Comparison of ENCODE assay signal across 14 cellular contexts in the genomic region with DNA sequence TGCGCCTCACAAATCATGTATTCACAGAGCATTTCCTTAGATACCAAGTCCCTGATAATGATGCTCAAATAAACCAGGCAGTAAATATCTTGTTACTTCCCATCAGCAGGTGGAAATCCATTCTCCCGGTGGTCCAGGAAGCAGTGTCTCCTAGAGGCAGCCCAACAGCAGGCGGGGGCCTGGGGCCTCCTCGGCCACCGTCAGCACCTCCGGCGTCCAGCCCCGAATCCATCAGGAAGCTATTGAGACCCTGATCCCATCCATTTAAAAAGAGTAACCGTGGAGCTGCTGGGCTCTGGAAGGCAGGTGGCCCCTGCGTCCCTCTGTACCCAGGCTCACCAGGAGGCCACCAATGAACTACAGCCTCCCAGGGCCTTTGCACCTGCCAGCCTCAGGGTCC. TPM values are rescaled to one million over a fixed set of nuclear protein-coding genes. Genes with fewer than 3 reads are reported as not detected.
DNase-seq lines count a peak whose midpoint lies in the region; ATAC-seq and TF ChIP-seq lines count a peak whose summit lies in the region.
"Had no signal": no experiment of that assay in that cellular context is flagged by ENCODE, and none has a peak within 500 bp of the region (broad histone marks: within the 10 kb centered on the region; RNA-seq: fewer than 3 reads in every experiment).

No MANE protein-coding gene starts in this region.

- DNase-seq in mesothelial cell of epicardium (ENCODE audit: low spot score in 2 of 2, unreplicated experiment in 2 of 2): no peak
- no peak for DNase-seq in naive thymus-derived CD8-positive, alpha-beta T cell
- DNase-seq in NCI-H2171 (lab: John Stamatoyannopoulos, UW): no peak
- DNase-seq: BE2C; Caco-2; CD8-positive, alpha-beta memory T cell; HFFc6 had no signal

- H3K4me1 Mint-ChIP-seq in brain: peaks cover 80% of the 10 kb centered on the region
- peaks cover 18% of the 10 kb centered on the region for H3K4me1 Mint-ChIP-seq in mesothelial cell of epicardium
- peaks cover 0 to 4% (median 0%) of the 10 kb centered on the region in 4 donors for H3K4me1 Mint-ChIP-seq in naive thymus-derived CD8-positive, alpha-beta T cell
- H3K4me1 Mint-ChIP-seq: CD8-positive, alpha-beta memory T cell had no signal

- H3K4me3 ChIP-seq in HEK293 (ENCODE audit: low read depth, low read length): no peak overlapping the region
- H3K4me3 ChIP-seq: A549, GM23338, HAP-1 had no signal

- CTCF ChIA-PET in HEK293 (lab: Yijun Ruan, JAX): no interaction called here

- no peaks in the 10 kb centered on the region for H3K9me3 ChIP-seq in HEK293 (ENCODE audit: control insufficient read depth, insufficient read depth, low read depth, low read length)
- H3K9me3 ChIP-seq: A549, BE2C, Caco-2, HAP-1 had no signal

- H3K27ac Mint-ChIP-seq in brain (peak overlapping the region in 3 of 5 experiments; percentile 32 to 84 (median 55)), mesothelial cell of epicardium (peak overlapping the region; percentile 13)
- peak overlapping the region in 1 of 10 donors; percentile 27 for H3K27ac Mint-ChIP-seq in naive thymus-derived CD8-positive, alpha-beta T cell
- H3K27ac Mint-ChIP-seq: CD8-positive, alpha-beta memory T cell; HFFc6 had no signal

- no peak for TF ChIP-seq CTCF in HEK293 (tag by site-specific recombination; IDR thresholded peaks at IDR 0.05)
- no peak for TF ChIP-seq CTCF in brain (conservative IDR thresholded peaks at IDR 0.05)
- TF ChIP-seq CTCF in mesothelial cell of epicardium (IDR thresholded peaks at IDR 0.05; ENCODE audit: unreplicated experiment): no peak

- H3K4me3 Mint-ChIP-seq in brain (no peak overlapping the region), mesothelial cell of epicardium (no peak overlapping the region)
- H3K4me3 Mint-ChIP-seq in naive thymus-derived CD8-positive, alpha-beta T cell: no peak overlapping the region
- H3K4me3 Mint-ChIP-seq: CD8-positive, alpha-beta memory T cell; GM23338; HFFc6 had no signal

- POLR2A ChIA-PET in HEK293 (lab: Yijun Ruan, JAX): no interaction called here
- POLR2A ChIA-PET in naive thymus-derived CD8-positive, alpha-beta T cell (lab: Charles Lee): no interaction called here

- H3K36me3 Mint-ChIP-seq in brain (peaks cover 31% of the 10 kb centered on the region), mesothelial cell of epicardium (peaks cover 14% of the 10 kb centered on the region)
- no peaks in the 10 kb centered on the region for H3K36me3 Mint-ChIP-seq in naive thymus-derived CD8-positive, alpha-beta T cell
- H3K36me3 Mint-ChIP-seq: CD8-positive, alpha-beta memory T cell had no signal

- H3K4me1 ChIP-seq in HEK293 (ENCODE audit: control insufficient read depth, insufficient read depth, low read length): no peaks in the 10 kb centered on the region
- H3K4me1 ChIP-seq: HAP-1 had no signal

- H3K9me3 Mint-ChIP-seq in brain (peaks cover 0 to 5% (median 0%) of the 10 kb centered on the region in 5 experiments), mesothelial cell of epicardium (peaks cover 5% of the 10 kb centered on the region)
- H3K9me3 Mint-ChIP-seq in naive thymus-derived CD8-positive, alpha-beta T cell: no peaks in the 10 kb centered on the region
- H3K9me3 Mint-ChIP-seq: CD8-positive, alpha-beta memory T cell; HFFc6 had no signal

- no peaks in the 10 kb centered on the region for H3K27me3 Mint-ChIP-seq in brain
- H3K27me3 Mint-ChIP-seq in mesothelial cell of epicardium (ENCODE audit: low read depth): no peaks in the 10 kb centered on the region
- no peaks in the 10 kb centered on the region for H3K27me3 Mint-ChIP-seq in naive thymus-derived CD8-positive, alpha-beta T cell
- H3K27me3 Mint-ChIP-seq: CD8-positive, alpha-beta memory T cell had no signal

- no peak overlapping the region for H3K27ac ChIP-seq in HEK293 (ENCODE audit: extremely low read depth, low read depth, low read length)
- H3K27ac ChIP-seq: A549, HL-60 had no signal

- H3K36me3 ChIP-seq in HEK293 (ENCODE audit: control insufficient read depth in 2 of 2, insufficient read depth in 1 of 2, low read length in 2 of 2): peaks cover 0 to 7% of the 10 kb centered on the region in 2 experiments; a peak in 2 of 3 replicates

- no peak for ATAC-seq in naive thymus-derived CD8-positive, alpha-beta T cell
- no peak for ATAC-seq in GM21528 (IDR thresholded peaks at IDR 0.05; ENCODE audit: low FRiP score, unreplicated experiment)
- ATAC-seq: A549, GM23338 had no signal

TF ChIP-seq in HEK293, 187 proteins besides CTCF, POLR2A, EP300 and RAD21:
- TF ChIP-seq ZNF341 (tag by site-specific recombination; IDR thresholded peaks at IDR 0.05; ENCODE audit: low read depth): no peak
- TF ChIP-seq, protein P1, sequence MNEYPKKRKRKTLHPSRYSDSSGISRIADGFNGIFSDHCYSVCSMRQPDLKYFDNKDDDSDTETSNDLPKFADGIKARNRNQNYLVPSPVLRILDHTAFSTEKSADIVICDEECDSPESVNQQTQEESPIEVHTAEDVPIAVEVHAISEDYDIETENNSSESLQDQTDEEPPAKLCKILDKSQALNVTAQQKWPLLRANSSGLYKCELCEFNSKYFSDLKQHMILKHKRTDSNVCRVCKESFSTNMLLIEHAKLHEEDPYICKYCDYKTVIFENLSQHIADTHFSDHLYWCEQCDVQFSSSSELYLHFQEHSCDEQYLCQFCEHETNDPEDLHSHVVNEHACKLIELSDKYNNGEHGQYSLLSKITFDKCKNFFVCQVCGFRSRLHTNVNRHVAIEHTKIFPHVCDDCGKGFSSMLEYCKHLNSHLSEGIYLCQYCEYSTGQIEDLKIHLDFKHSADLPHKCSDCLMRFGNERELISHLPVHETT (tag by site-specific recombination; IDR thresholded peaks at IDR 0.05): no peak
- TF ChIP-seq ZNF335 (tag by site-specific recombination; conservative IDR thresholded peaks at IDR 0.05): no peak
- no peak for TF ChIP-seq ZNF521 (tag by site-specific recombination; IDR thresholded peaks at IDR 0.05)
- TF ChIP-seq, protein P2, sequence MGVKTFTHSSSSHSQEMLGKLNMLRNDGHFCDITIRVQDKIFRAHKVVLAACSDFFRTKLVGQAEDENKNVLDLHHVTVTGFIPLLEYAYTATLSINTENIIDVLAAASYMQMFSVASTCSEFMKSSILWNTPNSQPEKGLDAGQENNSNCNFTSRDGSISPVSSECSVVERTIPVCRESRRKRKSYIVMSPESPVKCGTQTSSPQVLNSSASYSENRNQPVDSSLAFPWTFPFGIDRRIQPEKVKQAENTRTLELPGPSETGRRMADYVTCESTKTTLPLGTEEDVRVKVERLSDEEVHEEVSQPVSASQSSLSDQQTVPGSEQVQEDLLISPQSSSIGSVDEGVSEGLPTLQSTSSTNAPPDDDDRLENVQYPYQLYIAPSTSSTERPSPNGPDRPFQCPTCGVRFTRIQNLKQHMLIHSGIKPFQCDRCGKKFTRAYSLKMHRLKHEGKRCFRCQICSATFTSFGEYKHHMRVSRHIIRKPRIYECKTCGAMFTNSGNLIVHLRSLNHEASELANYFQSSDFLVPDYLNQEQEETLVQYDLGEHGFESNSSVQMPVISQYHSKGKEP (tag by site-specific recombination; IDR thresholded peaks at IDR 0.05): no peak
- TF ChIP-seq, protein P3, sequence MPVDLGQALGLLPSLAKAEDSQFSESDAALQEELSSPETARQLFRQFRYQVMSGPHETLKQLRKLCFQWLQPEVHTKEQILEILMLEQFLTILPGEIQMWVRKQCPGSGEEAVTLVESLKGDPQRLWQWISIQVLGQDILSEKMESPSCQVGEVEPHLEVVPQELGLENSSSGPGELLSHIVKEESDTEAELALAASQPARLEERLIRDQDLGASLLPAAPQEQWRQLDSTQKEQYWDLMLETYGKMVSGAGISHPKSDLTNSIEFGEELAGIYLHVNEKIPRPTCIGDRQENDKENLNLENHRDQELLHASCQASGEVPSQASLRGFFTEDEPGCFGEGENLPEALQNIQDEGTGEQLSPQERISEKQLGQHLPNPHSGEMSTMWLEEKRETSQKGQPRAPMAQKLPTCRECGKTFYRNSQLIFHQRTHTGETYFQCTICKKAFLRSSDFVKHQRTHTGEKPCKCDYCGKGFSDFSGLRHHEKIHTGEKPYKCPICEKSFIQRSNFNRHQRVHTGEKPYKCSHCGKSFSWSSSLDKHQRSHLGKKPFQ (tag by site-specific recombination; IDR thresholded peaks at IDR 0.05): no peak
- TF ChIP-seq MEIS1 (CRISPR knock-in tag; IDR thresholded peaks at IDR 0.05; ENCODE audit: borderline replicate concordance): no peak
- 0 out of 2 replicates have a peak, but pooled peaks have one; percentile 34 for TF ChIP-seq ZNF623 (tag by site-specific recombination; IDR thresholded peaks at IDR 0.05)

RNA-seq across cellular contexts. Expression of a gene that starts 54.0 kb away (rescaled TPM):
- 80.6 TPM for polyA plus RNA-seq in brain (ENCODE audit: insufficient read depth, low read depth, low replicate concordance)
- total RNA-seq in mesothelial cell of epicardium: 57.5 to 62.1 TPM (median 61.9 TPM) in 3 replicates
- 1 to 10 TPM; 3.3 to 4.3 TPM for total RNA-seq in naive thymus-derived CD8-positive, alpha-beta T cell
- under 1 TPM; 0.20 to 0.36 (median 0.27) TPM for polyA plus RNA-seq in naive thymus-derived CD8-positive, alpha-beta T cell

Comparison
In these comparisons a context has a peak if more than half of its experiments do, and no peak if none do; other contexts are left out.
1. RNA of a gene that starts 54.0 kb away (total RNA-seq): 57.5 to 62.1 TPM in mesothelial cell of epicardium; 3.3 to 4.3 TPM in naive thymus-derived CD8-positive, alpha-beta T cell; every median in the first group is over 10 times any median in the second.